28 cellular contexts compared by ENCODE assay signal in the genomic region with DNA sequence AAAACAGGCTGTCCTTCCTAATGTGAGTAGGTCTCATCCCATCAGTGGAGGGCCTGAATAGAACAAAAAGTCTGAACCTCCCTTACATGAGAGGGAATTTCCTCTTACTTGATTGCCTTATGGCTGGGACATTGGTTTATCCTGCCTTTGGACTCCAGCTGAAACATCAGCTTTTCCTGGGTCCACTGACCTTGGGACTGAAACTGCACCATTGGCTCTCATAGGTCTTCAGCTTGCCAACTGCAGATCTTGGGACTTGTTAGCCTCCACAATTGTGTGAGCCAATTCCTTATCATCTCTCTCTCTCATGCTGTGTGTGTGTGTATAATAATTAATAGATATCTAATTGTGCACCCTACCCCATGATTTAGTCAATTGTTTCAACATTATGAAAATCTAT.
"Had no signal": no experiment of that assay in that cellular context is flagged by ENCODE, and none has a peak within 500 bp of the region (broad histone marks: within the 10 kb centered on the region; RNA-seq: fewer than 3 reads in every experiment).

No MANE protein-coding gene starts in this region.

- H3K27me3 ChIP-seq: colonic mucosa, esophagus muscularis mucosa, foreskin keratinocyte, gastroesophageal sphincter, heart left ventricle, neural progenitor cell, suprapubic skin, transverse colon, upper lobe of right lung, uterus had no signal

- H3K4me1 ChIP-seq: colonic mucosa, foreskin keratinocyte, gastroesophageal sphincter, neural progenitor cell, psoas muscle, suprapubic skin, transverse colon, uterus had no signal

- H2AFZ ChIP-seq: neural progenitor cell had no signal

- DNase-seq: colonic mucosa; effector CD8-positive, alpha-beta T cell; endodermal cell; foreskin keratinocyte; heart left ventricle; hippocampal formation; immature natural killer cell; islet precursor cell; kidney glomerular epithelial cell; left colon; left ventricle myocardium superior; naive thymus-derived CD4-positive, alpha-beta T cell; posterior cingulate gyrus; psoas muscle; right cardiac atrium; stimulated activated CD4-positive, alpha-beta T cell treated with anti-CD3 and anti-CD28 coated beads, Interleukin-15, amount 100 ng/mL, for 24 hours; stimulated activated CD4-positive, alpha-beta T cell treated with anti-CD3 and anti-CD28 coated beads, Interleukin-2, amount 100 ng/mL, for 48 hours; stimulated activated naive B cell treated with anti-CD40 and anti-IgM and Interleukin-4, amounts not matched to agents 10 μg/mL and 1 μg/mL and 100 μg/mL, for 72 hours; transverse colon; upper lobe of right lung; uterus had no signal

- H3K36me3 ChIP-seq: colonic mucosa, esophagus muscularis mucosa, gastroesophageal sphincter, heart left ventricle, neural progenitor cell, suprapubic skin, transverse colon, upper lobe of right lung, uterus had no signal

- H3K9me3 ChIP-seq: colonic mucosa, esophagus muscularis mucosa, gastroesophageal sphincter, heart left ventricle, psoas muscle, suprapubic skin, transverse colon, upper lobe of right lung, uterus had no signal

- FAIRE-seq: endothelial cell of umbilical vein had no signal

- H3K9ac ChIP-seq: neural progenitor cell had no signal

- H3K4me2 ChIP-seq: neural progenitor cell had no signal

- ATAC-seq: foreskin keratinocyte; gastroesophageal sphincter; heart left ventricle; left colon; left ventricle myocardium superior; naive thymus-derived CD4-positive, alpha-beta T cell; psoas muscle; right cardiac atrium; stimulated activated naive B cell treated with anti-CD40 and anti-IgM and Interleukin-4, amounts not matched to agents 10 μg/mL and 1 μg/mL and 100 μg/mL, for 72 hours; upper lobe of right lung had no signal

- H3K4me3 ChIP-seq: colonic mucosa, esophagus muscularis mucosa, gastroesophageal sphincter, heart left ventricle, lung, neural progenitor cell, psoas muscle, skin epidermis, suprapubic skin, transverse colon, upper lobe of right lung, uterus had no signal

- H3K27ac ChIP-seq: colonic mucosa, esophagus muscularis mucosa, foreskin keratinocyte, gastroesophageal sphincter, heart left ventricle, neural progenitor cell, psoas muscle, skin epidermis, suprapubic skin, transverse colon, upper lobe of right lung, uterus had no signal
